Comparison of ENCODE assay signal across 24 cellular contexts in the genomic region with DNA sequence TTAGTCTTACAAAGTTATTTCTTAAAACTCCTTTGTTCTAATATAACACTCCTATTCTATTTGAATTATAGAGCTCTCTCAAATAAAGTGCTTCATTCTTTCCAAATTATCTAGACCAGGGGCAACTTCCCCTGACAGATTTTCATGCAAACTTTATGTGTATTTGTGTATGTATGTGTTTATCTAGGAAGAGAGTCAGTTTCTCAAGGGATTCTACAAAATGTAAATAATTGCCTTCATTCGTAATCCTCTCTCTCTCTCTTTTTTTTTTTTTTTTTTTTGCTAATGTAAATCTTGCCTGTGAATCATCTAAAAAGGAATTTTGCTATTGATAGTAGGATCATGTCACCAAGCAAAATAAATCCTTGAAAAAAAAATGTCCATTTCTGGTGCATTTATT.
"Had no signal": no experiment of that assay in that cellular context is flagged by ENCODE, and none has a peak within 500 bp of the region (broad histone marks: within the 10 kb centered on the region; RNA-seq: fewer than 3 reads in every experiment).

No MANE protein-coding gene starts in this region.

- H3K9me3 Mint-ChIP-seq: activated T-helper 1 cell treated with anti-CD3 and anti-CD28 coated beads, Interleukin-12 subunit alpha, Interleukin-12 subunit beta, Interleukin-2, Interleukin-4 antibody, amounts not matched to agents 30 ng/mL and 10 ng/mL and 1 ng/mL, durations not matched to agents 14 hours and 24 hours and 36 hours; central memory CD8-positive, alpha-beta T cell; endodermal cell; memory B cell had no signal

- H3K27ac ChIP-seq: body of pancreas, gastrocnemius medialis, heart right ventricle, left ventricle myocardium inferior, prostate gland, sigmoid colon, upper lobe of left lung, VCaP had no signal

- H3K4me3 ChIP-seq: body of pancreas, gastrocnemius medialis, heart right ventricle, left ventricle myocardium inferior, prostate gland, sigmoid colon, upper lobe of left lung had no signal

- H3K9me3 ChIP-seq: body of pancreas, gastrocnemius medialis, heart right ventricle, left ventricle myocardium inferior, prostate gland, sigmoid colon, upper lobe of left lung had no signal

- H3K36me3 Mint-ChIP-seq: memory B cell; natural killer cell treated with Interleukin-12 subunit alpha and Interleukin-12 subunit beta and Interleukin-15 and Interleukin-18, amount 100 ng/mL, for 72 hours had no signal

- H3K27ac Mint-ChIP-seq: activated CD4-positive, alpha-beta T cell treated with anti-CD3 and anti-CD28 coated beads for 36 hours; activated CD8-positive, alpha-beta T cell treated with anti-CD3 and anti-CD28 coated beads, Interleukin-2, amount 10 ng/mL, durations not matched to agents 7 days and 5 days; activated T-helper 1 cell treated with anti-CD3 and anti-CD28 coated beads, Interleukin-12 subunit alpha, Interleukin-12 subunit beta, Interleukin-2, Interleukin-4 antibody, amounts not matched to agents 30 ng/mL and 10 ng/mL and 1 ng/mL, durations not matched to agents 14 hours and 24 hours and 36 hours; endodermal cell; memory B cell; natural killer cell treated with Interleukin-12 subunit alpha and Interleukin-12 subunit beta and Interleukin-15 and Interleukin-18, amount 100 ng/mL, for 72 hours had no signal

- H3K4me1 ChIP-seq: body of pancreas, gastrocnemius medialis, heart right ventricle, left ventricle myocardium inferior, prostate gland, sigmoid colon, upper lobe of left lung had no signal

- H3K27me3 ChIP-seq: body of pancreas, gastrocnemius medialis, sigmoid colon, upper lobe of left lung had no signal

- H3K36me3 ChIP-seq: gastrocnemius medialis, heart right ventricle, left ventricle myocardium inferior, prostate gland, sigmoid colon, upper lobe of left lung had no signal

- H3K4me1 Mint-ChIP-seq: central memory CD8-positive, alpha-beta T cell; memory B cell had no signal

- H3K27me3 Mint-ChIP-seq: activated CD4-positive, alpha-beta T cell treated with anti-CD3 and anti-CD28 coated beads for 36 hours; central memory CD8-positive, alpha-beta T cell had no signal

- ATAC-seq: activated CD4-positive, alpha-beta T cell treated with anti-CD3 and anti-CD28 coated beads for 36 hours; activated CD8-positive, alpha-beta T cell treated with anti-CD3 and anti-CD28 coated beads, Interleukin-2, amount 10 ng/mL, durations not matched to agents 7 days and 5 days; body of pancreas; gastrocnemius medialis; heart right ventricle; natural killer cell treated with Interleukin-12 subunit alpha and Interleukin-12 subunit beta and Interleukin-15 and Interleukin-18, amount 100 ng/mL, for 72 hours had no signal

- H3K4me3 Mint-ChIP-seq: activated CD4-positive, alpha-beta T cell treated with anti-CD3 and anti-CD28 coated beads for 36 hours; activated CD8-positive, alpha-beta T cell treated with anti-CD3 and anti-CD28 coated beads, Interleukin-2, amount 10 ng/mL, durations not matched to agents 7 days and 5 days; activated T-helper 1 cell treated with anti-CD3 and anti-CD28 coated beads, Interleukin-12 subunit alpha, Interleukin-12 subunit beta, Interleukin-2, Interleukin-4 antibody, amounts not matched to agents 30 ng/mL and 10 ng/mL and 1 ng/mL, durations not matched to agents 14 hours and 24 hours and 36 hours; central memory CD8-positive, alpha-beta T cell; endodermal cell; memory B cell; natural killer cell treated with Interleukin-12 subunit alpha and Interleukin-12 subunit beta and Interleukin-15 and Interleukin-18, amount 100 ng/mL, for 72 hours had no signal

- DNase-seq: activated CD4-positive, alpha-beta T cell treated with anti-CD3 and anti-CD28 coated beads for 36 hours; activated CD8-positive, alpha-beta memory T cell treated with anti-CD3 and anti-CD28 coated beads, Interleukin-2, amount 50 U/mL, for 48 hours; activated CD8-positive, alpha-beta T cell treated with anti-CD3 and anti-CD28 coated beads, Interleukin-2, amount 10 ng/mL, durations not matched to agents 7 days and 5 days; activated naive CD4-positive, alpha-beta T cell; body of pancreas; dermis blood vessel endothelial cell; endodermal cell; gastrocnemius medialis; heart right ventricle; kidney; left ventricle myocardium inferior; occipital lobe; sigmoid colon; stimulated activated CD4-positive, alpha-beta T cell treated with anti-CD3 and anti-CD28 coated beads, Interleukin-12 subunit alpha, Interleukin-12 subunit beta, amount 100 ng/mL, for 4 hours; stimulated activated naive CD4-positive, alpha-beta T cell; substantia nigra; T-helper 9 cell; upper lobe of left lung had no signal
